12 cellular contexts compared by ENCODE assay signal in the genomic region with DNA sequence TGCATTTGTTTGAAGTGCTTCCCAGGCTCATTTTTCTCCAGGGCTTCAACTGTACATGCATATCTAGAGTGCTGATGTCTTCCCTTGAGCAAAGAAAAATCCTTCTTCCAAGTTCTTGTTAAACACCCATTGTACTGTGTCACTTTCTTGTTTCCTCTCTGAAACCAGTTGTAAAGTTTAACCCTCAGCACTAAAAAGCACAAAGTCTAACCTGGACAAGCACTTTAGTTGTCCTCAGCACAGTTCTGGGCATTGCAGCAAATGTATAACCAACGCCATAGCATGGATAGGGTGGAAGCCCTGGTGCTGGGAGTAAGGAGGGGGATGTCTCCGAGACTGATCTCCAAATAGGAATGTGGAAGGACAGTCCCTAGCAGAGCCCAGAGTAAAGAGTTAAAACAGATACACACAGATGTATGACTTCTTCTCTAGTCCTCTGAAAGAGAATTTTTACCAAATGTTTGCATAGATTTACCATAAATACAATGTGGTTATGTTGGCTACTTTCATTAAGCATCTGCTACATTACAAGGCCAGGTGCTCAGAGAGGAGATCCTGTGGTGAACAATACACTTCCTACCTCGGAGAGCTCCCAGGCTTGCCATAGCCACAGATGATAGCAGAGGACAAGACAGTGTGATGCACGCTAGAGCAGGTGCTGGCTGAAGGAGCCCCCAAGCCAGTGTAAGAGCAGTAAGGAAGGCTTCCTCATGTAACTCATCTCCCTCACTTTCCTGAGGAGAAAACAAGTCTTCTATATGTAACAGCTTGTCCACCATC. TPM values are rescaled to one million over a fixed set of nuclear protein-coding genes. Genes with fewer than 3 reads are reported as not detected.
A peak's percentile ranks its signal among the peaks of the same experiment; 100 is the strongest.
DNase-seq lines count a peak whose midpoint lies in the region; ATAC-seq and TF ChIP-seq lines count a peak whose summit lies in the region.
"Had no signal": no experiment of that assay in that cellular context is flagged by ENCODE, and none has a peak within 500 bp of the region (broad histone marks: within the 10 kb centered on the region; RNA-seq: fewer than 3 reads in every experiment).

No MANE protein-coding gene starts in this region.

- TF ChIP-seq EP300 in ovary (IDR thresholded peaks at IDR 0.05) = no peak

- H3K4me1 Mint-ChIP-seq in glutamatergic neuron (ENCODE audit: low read depth, unreplicated experiment) = no peaks in the 10 kb centered on the region

- no peaks in the 10 kb centered on the region for H3K36me3 Mint-ChIP-seq in glutamatergic neuron (ENCODE audit: unreplicated experiment)

- H3K27me3 Mint-ChIP-seq in glutamatergic neuron (ENCODE audit: unreplicated experiment) = peaks cover 2% of the 10 kb centered on the region

- no peaks in the 10 kb centered on the region for H4K20me1 ChIP-seq in MM.1S (ENCODE audit: insufficient read depth, low read length)

- H3K4me2 ChIP-seq in MM.1S (ENCODE audit: low read depth, low read length) = peak overlapping the region; percentile 61

- TF ChIP-seq CTCF in MM.1S (IDR thresholded peaks at IDR 0.05; ENCODE audit: low read length) = no peak
- no peak for TF ChIP-seq CTCF in ovary (IDR thresholded peaks at IDR 0.05)
- no peak for TF ChIP-seq CTCF in glutamatergic neuron (IDR thresholded peaks at IDR 0.05; ENCODE audit: partially characterized antibody, unreplicated experiment)

- ATAC-seq in GM18498 (IDR thresholded peaks at IDR 0.05; ENCODE audit: unreplicated experiment) (peak; percentile 83), GM19467 (IDR thresholded peaks at IDR 0.05; ENCODE audit: unreplicated experiment) (peak; percentile 76), HG02943 (IDR thresholded peaks at IDR 0.05; ENCODE audit: low read depth, unreplicated experiment) (peak; percentile 89)

- H2AFZ ChIP-seq in MM.1S (ENCODE audit: low read length) = no peak overlapping the region

- peak; percentile 88 for DNase-seq in MM.1S
- no peak for DNase-seq in ovary
- DNase-seq in DMS 273 (lab: John Stamatoyannopoulos, UW; ENCODE audit: unreplicated experiment) = no peak
- no peak for DNase-seq in glutamatergic neuron
- DNase-seq in hypothalamus (lab: John Stamatoyannopoulos, UW) = no peak
- DNase-seq: activated naive CD4-positive, alpha-beta T cell; dermis blood vessel endothelial cell; heart right ventricle; NCI-H524 treated with DMSO at 0.1 percent for 48 hours had no signal

- H3K79me2 ChIP-seq in MM.1S (ENCODE audit: low read length) = no peaks in the 10 kb centered on the region

- WGBS in ovary, 3 donors = 50 to 53% (median 51%) methylated on average over 4 of the region's 4 CpGs

- H3F3A ChIP-seq in MM.1S (ENCODE audit: insufficient read depth, low read length) = peaks cover 14% of the 10 kb centered on the region

- H3K36me3 ChIP-seq in MM.1S (replicated peaks; ENCODE audit: insufficient read depth, low read length) = no peaks in the 10 kb centered on the region
- H3K36me3 ChIP-seq in ovary = no peaks in the 10 kb centered on the region
- H3K36me3 ChIP-seq: heart right ventricle had no signal

- H3K27me3 ChIP-seq in MM.1S (replicated peaks; ENCODE audit: insufficient read depth, low read length) = no peaks in the 10 kb centered on the region
- no peaks in the 10 kb centered on the region for H3K27me3 ChIP-seq in ovary
- H3K27me3 ChIP-seq: heart right ventricle had no signal

- H3K4me1 ChIP-seq in MM.1S (ENCODE audit: low read length) = peaks cover 20% of the 10 kb centered on the region
- no peaks in the 10 kb centered on the region for H3K4me1 ChIP-seq in ovary (ENCODE audit: insufficient read depth)

- H3K9me3 Mint-ChIP-seq in glutamatergic neuron (ENCODE audit: unreplicated experiment) = no peaks in the 10 kb centered on the region

- H3K9me3 ChIP-seq in MM.1S (replicated peaks; ENCODE audit: insufficient read depth, low read length) (no peaks in the 10 kb centered on the region), ovary (no peaks in the 10 kb centered on the region)
- H3K9me3 ChIP-seq: heart right ventricle had no signal

- no peak overlapping the region for H3K27ac Mint-ChIP-seq in glutamatergic neuron (ENCODE audit: unreplicated experiment)

- no peaks in the 10 kb centered on the region for H3K9me2 ChIP-seq in MM.1S (replicated peaks; ENCODE audit: insufficient read depth, low read length)

- TF ChIP-seq POLR2A in ovary (IDR thresholded peaks at IDR 0.05) = no peak

- H3K27ac ChIP-seq in MM.1S (ENCODE audit: low read length) (no peak overlapping the region), ovary (no peak overlapping the region)
- H3K27ac ChIP-seq: heart right ventricle had no signal

- H3K4me3 Mint-ChIP-seq in glutamatergic neuron (ENCODE audit: unreplicated experiment) = no peak overlapping the region

- H3K9ac ChIP-seq in MM.1S (ENCODE audit: low read length) = no peak overlapping the region

- intact Hi-C loops in ovary (cut with DNase I) = no loop called here

- H3K4me3 ChIP-seq in MM.1S (ENCODE audit: low read length) (peak overlapping the region; percentile 14), ovary (no peak overlapping the region)
- H3K4me3 ChIP-seq: heart right ventricle had no signal

RNA-seq across cellular contexts. Expression of gene DNAJC12, which starts 57.0 kb away (rescaled TPM):
- total RNA-seq in ovary = 10 to 100 TPM in 6 of 7 donors, 1 to 10 TPM in 1; 8.3 to 17.5 (median 11.3) TPM
- 10 to 100 TPM in 1 of 2 donors, 1 to 10 TPM in 1; 9.5 to 11.2 TPM for polyA plus RNA-seq in ovary
- 54.7 TPM for total RNA-seq in glutamatergic neuron (ENCODE audit: unreplicated experiment)
